ENCODE assay signal across 1 cellular context in the genomic region with DNA sequence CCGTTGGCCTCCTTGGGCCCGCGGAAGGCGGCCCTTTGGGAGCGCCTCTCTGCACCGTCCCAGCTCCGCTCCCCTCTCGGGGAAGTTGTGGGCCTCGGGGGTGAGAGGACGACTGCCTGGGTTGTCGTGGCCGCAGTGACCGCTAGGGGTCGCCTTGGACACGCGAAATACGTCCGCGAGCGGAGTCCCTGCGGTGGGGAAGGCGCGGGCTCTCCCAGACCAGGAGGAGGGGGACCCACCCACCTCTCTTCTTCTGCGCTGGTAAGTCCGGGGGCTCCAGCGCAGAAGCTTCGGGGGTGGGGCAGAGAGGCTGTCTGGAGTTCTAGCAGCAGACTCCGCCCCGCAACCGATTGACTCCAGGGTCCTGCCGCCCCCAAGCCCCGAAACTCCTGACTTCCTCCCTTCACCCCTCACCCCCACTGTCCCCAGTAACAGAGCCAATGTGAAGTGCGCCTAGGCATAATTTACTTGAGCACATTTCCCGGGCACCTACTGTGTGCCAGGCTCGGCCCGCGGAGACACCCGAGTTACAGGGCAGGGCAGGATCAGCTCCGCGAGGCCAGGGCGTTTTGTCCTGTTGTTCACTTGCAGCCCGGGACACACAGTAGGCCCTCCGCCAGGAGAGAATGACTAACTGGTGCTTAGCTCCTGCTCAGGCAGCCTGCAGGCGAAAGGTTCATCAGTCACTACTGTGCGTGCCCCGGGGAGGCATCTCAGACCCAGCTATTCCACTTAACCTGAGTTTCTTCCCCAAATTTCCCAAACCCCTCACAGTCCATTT.
TF ChIP-seq lines count a peak whose summit lies in the region.

No MANE protein-coding gene starts in this region.

TF ChIP-seq in neural cell, 6 proteins besides CTCF, POLR2A, EP300 and RAD21:
- TF ChIP-seq REST (IDR thresholded peaks at IDR 0.05; ENCODE audit: borderline replicate concordance) (no peak), TAF1 (IDR thresholded peaks at IDR 0.05; ENCODE audit: low read depth) (no peak), MXI1 (conservative IDR thresholded peaks at IDR 0.05; ENCODE audit: poor library complexity, severe bottlenecking) (peak; percentile 41), POLR2AphosphoS5 (IDR thresholded peaks at IDR 0.05) (no peak), EZH2 (IDR thresholded peaks at IDR 0.05; ENCODE audit: borderline replicate concordance, insufficient read depth, low read length, poor library complexity, severe bottlenecking) (no peak), SMC3 (conservative IDR thresholded peaks at IDR 0.05; ENCODE audit: poor library complexity) (peak; percentile 88)
